Comparison of ENCODE assay signal across 14 cellular contexts in the genomic region with DNA sequence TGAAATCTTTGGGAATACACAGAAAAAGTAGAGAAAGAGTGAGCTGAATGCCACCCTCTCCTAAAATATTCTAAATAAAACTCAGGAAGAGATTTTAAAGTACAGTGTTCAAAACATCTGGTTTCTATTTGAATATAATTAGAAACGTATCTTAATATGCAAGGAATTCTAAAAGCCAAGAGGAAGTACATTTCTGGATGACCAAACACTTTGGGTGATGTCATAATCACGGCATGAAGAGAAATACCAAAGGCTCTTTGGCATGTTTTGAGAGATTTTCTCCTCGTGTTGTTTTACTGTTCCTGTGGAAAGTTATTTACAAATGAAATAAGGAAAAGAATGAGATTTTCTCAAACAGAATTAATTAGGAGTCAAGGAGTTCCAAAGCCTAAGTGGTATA.
DNase-seq lines count a peak whose midpoint lies in the region; TF ChIP-seq lines count a peak whose summit lies in the region.
"Had no signal": no experiment of that assay in that cellular context is flagged by ENCODE, and none has a peak within 500 bp of the region (broad histone marks: within the 10 kb centered on the region; RNA-seq: fewer than 3 reads in every experiment).

No MANE protein-coding gene starts in this region.

- H3K27me3 ChIP-seq in endodermal cell (ENCODE audit: control insufficient read depth, insufficient read depth, low read length, poor library complexity, severe bottlenecking) = no peaks in the 10 kb centered on the region
- H3K27me3 ChIP-seq: gastrocnemius medialis, tibial nerve had no signal

- no peak overlapping the region for H3K9ac ChIP-seq in endodermal cell (ENCODE audit: extremely low read depth, low read length, poor library complexity, severe bottlenecking)

- DNase-seq in AG10803 (ENCODE audit: low read depth) (peak; percentile 96), M059J (ENCODE audit: low read depth) (peak; percentile 85), endodermal cell (no peak), T-helper 1 cell (no peak), nucleus accumbens (lab: John Stamatoyannopoulos, UW) (no peak), NCI-H1048 (lab: John Stamatoyannopoulos, UW) (no peak)
- no peak for DNase-seq in activated naive CD4-positive, alpha-beta T cell (lab: John Stamatoyannopoulos, UW)
- DNase-seq: gastrocnemius medialis, NCI-H1436 treated with DMSO at 0.1 percent for 48 hours, T-helper 9 cell had no signal

- WGBS in endodermal cell (ENCODE audit: insufficient coverage in 1 of 2, insufficient read length in 1 of 2), 2 experiments = 66 to 81% methylated on average over 3 of the region's 3 CpGs
- 66 to 86% methylated on average over 1 to 3 of the region's 3 CpGs for WGBS in mesodermal cell (ENCODE audit: insufficient coverage in 2 of 2), 2 experiments

- H3K27me3 Mint-ChIP-seq in endodermal cell (ENCODE audit: insufficient read depth) = peaks cover 2% of the 10 kb centered on the region

- peaks cover 12% of the 10 kb centered on the region for H3K4me1 Mint-ChIP-seq in endodermal cell

- H3K4me3 ChIP-seq in AG10803 (ENCODE audit: low read length) (no peak overlapping the region), endodermal cell (ENCODE audit: low read length) (no peak overlapping the region), mesodermal cell (ENCODE audit: extremely low read depth, insufficient read depth, low read length, poor library complexity, severe bottlenecking) (no peak overlapping the region)
- H3K4me3 ChIP-seq: gastrocnemius medialis, prostate gland, tibial nerve had no signal

- no peak overlapping the region for H3K4me3 Mint-ChIP-seq in endodermal cell

- peak overlapping the region; percentile 81 for H3K27ac Mint-ChIP-seq in endodermal cell

- no peaks in the 10 kb centered on the region for H3K9me3 Mint-ChIP-seq in endodermal cell

- no peaks in the 10 kb centered on the region for H3K36me3 Mint-ChIP-seq in endodermal cell (ENCODE audit: low read depth)

- H3K36me3 ChIP-seq in endodermal cell (ENCODE audit: control insufficient read depth, insufficient read depth, low read length) (no peaks in the 10 kb centered on the region), mesodermal cell (ENCODE audit: control insufficient read depth, insufficient read depth, low read length) (no peaks in the 10 kb centered on the region)
- H3K36me3 ChIP-seq: gastrocnemius medialis, prostate gland, tibial nerve had no signal

- H3K9me3 ChIP-seq in endodermal cell (ENCODE audit: control insufficient read depth, low read length) (no peaks in the 10 kb centered on the region), mesodermal cell (ENCODE audit: control insufficient read depth, low read length) (no peaks in the 10 kb centered on the region)
- H3K9me3 ChIP-seq: gastrocnemius medialis, prostate gland, tibial nerve had no signal

- H3K27ac ChIP-seq in endodermal cell (ENCODE audit: low read depth, low read length) (no peak overlapping the region), mesodermal cell (ENCODE audit: low read depth, low read length, severe bottlenecking) (peak overlapping the region; percentile 89)
- H3K27ac ChIP-seq: HL-60, prostate gland had no signal

- TF ChIP-seq CTCF in AG10803 (conservative IDR thresholded peaks at IDR 0.05; ENCODE audit: low read length) = no peak
- TF ChIP-seq CTCF in endodermal cell (conservative IDR thresholded peaks at IDR 0.05) = no peak

- H3K4me1 ChIP-seq in endodermal cell (ENCODE audit: control insufficient read depth, insufficient read depth, low read length) (no peaks in the 10 kb centered on the region), mesodermal cell (ENCODE audit: control insufficient read depth, insufficient read depth, low read length, poor library complexity, severe bottlenecking) (peaks cover 19% of the 10 kb centered on the region)
- H3K4me1 ChIP-seq: gastrocnemius medialis, prostate gland had no signal

Comparison
In these comparisons a context has a peak if more than half of its experiments do, and no peak if none do; other contexts are left out.
1. DNase-seq: peak in AG10803 (single experiment) and M059J (single experiment); none in endodermal cell (single experiment), T-helper 1 cell (0 of 5), nucleus accumbens (0 of 56), activated naive CD4-positive, alpha-beta T cell (0 of 4) and NCI-H1048 (single experiment).